Comparison of ENCODE assay signal across 8 cellular contexts in genomic region chr10:21278491-21279216, GRCh38.
DNase-seq lines count a peak whose midpoint lies in the region; ATAC-seq, FAIRE-seq and TF ChIP-seq lines count a peak whose summit lies in the region.

No MANE protein-coding gene starts in this region.

- TF ChIP-seq CTCF in A549 (IDR thresholded peaks at IDR 0.05) (peak; percentile 88), WI38 (IDR thresholded peaks at IDR 0.05; ENCODE audit: low read depth, low read length) (peak; percentile 54)

- POLR2A ChIA-PET in A549 (lab: Yijun Ruan, JAX), result interaction anchor here (0.7 to 2.9 kb wide), 10 partner anchors 14 to 254 kb away, joined by 3 to 27 read pairs (median 3); partner anchors contain the start of gene SKIDA1

- peak; percentile 63 for FAIRE-seq in A549 (lab: Jason Lieb, UNC)

- TF ChIP-seq RAD21 in A549 (conservative IDR thresholded peaks at IDR 0.05 in 1 of 2, IDR thresholded peaks at IDR 0.05 in 1 of 2), result peak; percentile 97 to 98

- TF ChIP-seq EP300 in A549 (IDR thresholded peaks at IDR 0.05), result no peak

- H3K4me3 ChIP-seq in A549 (no peak overlapping the region), WI38 (ENCODE audit: low read depth, low read length) (no peak overlapping the region)

- H3K4me2 ChIP-seq in A549, result peak overlapping the region; percentile 37

- ATAC-seq in A549 (peak; percentile 94 to 96), GM18498 (IDR thresholded peaks at IDR 0.05; ENCODE audit: unreplicated experiment) (peak; percentile 93), HG02885 (IDR thresholded peaks at IDR 0.05; ENCODE audit: poor library complexity, unreplicated experiment) (peak; percentile 98)

- DNase-seq in A549 (ENCODE audit: low read depth in 1 of 2, low spot score in 1 of 2), result peak; percentile 83 to 97
- peak; percentile 4 for DNase-seq in NCI-H2107 treated with DMSO at 0.1 percent for 48 hours (lab: John Stamatoyannopoulos, UW; ENCODE audit: unreplicated experiment)
- DNase-seq in caudate nucleus (lab: John Stamatoyannopoulos, UW), result peak in 49 of 61 donors; percentile 2 to 85 (median 27)
- DNase-seq in left kidney (ENCODE audit: low read depth, low spot score), result peak; percentile 96
- peak; percentile 80 to 93 for DNase-seq in stimulated activated CD4-positive, alpha-beta T cell treated with anti-CD3 and anti-CD28 coated beads, Interleukin-4, amount 100 ng/mL, for 48 hours (ENCODE audit: low read depth in 2 of 2)

- H3K4me1 ChIP-seq in A549, result peaks cover 66% of the 10 kb centered on the region

- no peaks in the 10 kb centered on the region for H3K9me3 ChIP-seq in A549

- 18% methylated on average over 8 of the region's 8 CpGs for WGBS in A549 (ENCODE audit: missing lambda C conversion rate)

- TF ChIP-seq POLR2A in A549 (IDR thresholded peaks at IDR 0.05; ENCODE audit: low read length), result no peak

- H3K27ac ChIP-seq in A549 (peak overlapping the region; percentile 74 to 85), caudate nucleus (ENCODE audit: low read depth, low read length) (no peak overlapping the region)

- CTCF ChIA-PET in A549 (lab: Yijun Ruan, JAX), result interaction anchor here (0.6 to 8.3 kb wide), 73 partner anchors 9 to 674 kb away, joined by 3 to 97 read pairs (median 4); partner anchors contain the start of gene SKIDA1

TF ChIP-seq in A549, 52 proteins besides CTCF, POLR2A, EP300 and RAD21:
- TF ChIP-seq MAX (IDR thresholded peaks at IDR 0.05), result peak; percentile 79
- peak; percentile 98 for TF ChIP-seq SMC3 (IDR thresholded peaks at IDR 0.05)
- TF ChIP-seq ZNF302 (CRISPR knock-in tag; IDR thresholded peaks at IDR 0.05), result no peak
- no peak for TF ChIP-seq TP53 (CRISPR knock-in tag; IDR thresholded peaks at IDR 0.05)
- 0 out of 2 replicates have a peak, but pooled peaks have one; percentile 36 for TF ChIP-seq E2F6 (IDR thresholded peaks at IDR 0.05; ENCODE audit: borderline replicate concordance, low read depth)
- no peak for TF ChIP-seq BCL3 (IDR thresholded peaks at IDR 0.05)
- 0 out of 2 replicates have a peak, but pooled peaks have one; percentile 29 for TF ChIP-seq HOXB13 (CRISPR knock-in tag; IDR thresholded peaks at IDR 0.05; ENCODE audit: low read depth)

Comparison
In these comparisons a context has a peak if more than half of its experiments do, and no peak if none do; other contexts are left out.
1. DNase-seq: peak in every context shown above with its lines; median percentile 96 in left kidney; 90 in A549; 86 in stimulated activated CD4-positive, alpha-beta T cell treated with anti-CD3 and anti-CD28 coated beads, Interleukin-4, amount 100 ng/mL, for 48 hours; 27 in caudate nucleus; 4 in NCI-H2107 treated with DMSO at 0.1 percent for 48 hours.